ENCODE assay signal across 1 cellular context in the genomic region with DNA sequence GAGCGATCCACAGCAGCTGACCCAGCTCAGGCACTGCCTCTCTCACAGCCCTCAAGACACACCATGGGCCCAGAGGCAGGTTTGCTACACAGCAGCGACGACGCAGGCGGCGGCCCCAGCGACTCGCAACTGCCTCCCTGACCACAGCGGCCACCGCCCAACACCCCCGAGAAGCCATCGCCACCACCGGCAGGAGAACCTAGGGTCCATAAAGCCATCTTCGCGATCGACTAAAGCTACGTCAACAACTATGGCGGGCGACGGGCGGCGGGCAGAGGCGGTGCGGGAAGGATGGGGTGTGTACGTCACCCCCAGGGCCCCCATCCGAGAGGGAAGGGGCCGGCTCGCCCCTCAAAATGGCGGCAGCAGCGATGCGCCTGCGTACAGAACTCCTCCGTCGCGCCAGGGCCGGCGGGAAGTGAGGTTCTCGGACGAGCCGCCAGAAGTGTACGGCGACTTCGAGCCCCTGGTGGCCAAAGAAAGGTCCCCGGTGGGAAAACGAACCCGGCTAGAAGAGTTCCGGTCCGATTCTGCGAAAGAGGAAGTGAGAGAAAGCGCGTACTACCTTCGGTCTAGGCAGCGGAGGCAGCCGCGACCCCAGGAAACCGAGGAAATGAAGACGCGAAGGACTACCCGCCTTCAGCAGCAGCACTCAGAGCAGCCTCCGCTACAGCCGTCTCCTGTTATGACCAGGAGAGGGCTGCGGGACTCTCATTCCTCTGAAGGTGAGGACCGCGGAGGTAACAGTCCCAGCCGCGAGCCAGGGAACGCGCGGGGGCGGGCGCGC.
TF ChIP-seq lines count a peak whose summit lies in the region.

A gene with protein sequence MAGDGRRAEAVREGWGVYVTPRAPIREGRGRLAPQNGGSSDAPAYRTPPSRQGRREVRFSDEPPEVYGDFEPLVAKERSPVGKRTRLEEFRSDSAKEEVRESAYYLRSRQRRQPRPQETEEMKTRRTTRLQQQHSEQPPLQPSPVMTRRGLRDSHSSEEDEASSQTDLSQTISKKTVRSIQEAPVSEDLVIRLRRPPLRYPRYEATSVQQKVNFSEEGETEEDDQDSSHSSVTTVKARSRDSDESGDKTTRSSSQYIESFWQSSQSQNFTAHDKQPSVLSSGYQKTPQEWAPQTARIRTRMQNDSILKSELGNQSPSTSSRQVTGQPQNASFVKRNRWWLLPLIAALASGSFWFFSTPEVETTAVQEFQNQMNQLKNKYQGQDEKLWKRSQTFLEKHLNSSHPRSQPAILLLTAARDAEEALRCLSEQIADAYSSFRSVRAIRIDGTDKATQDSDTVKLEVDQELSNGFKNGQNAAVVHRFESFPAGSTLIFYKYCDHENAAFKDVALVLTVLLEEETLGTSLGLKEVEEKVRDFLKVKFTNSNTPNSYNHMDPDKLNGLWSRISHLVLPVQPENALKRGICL (plus strand): TSS at position 33 of the 787 bp plus-strand sequence. CDS start 218 bp downstream, at position 251.

TF ChIP-seq in HepG2, 621 proteins besides CTCF, POLR2A, EP300 and RAD21 (continued from another document and continues in another):
- TF ChIP-seq NPAS2 (CRISPR knock-in tag; IDR thresholded peaks at IDR 0.05; ENCODE audit: borderline replicate concordance) (no peak), PCBP1 (IDR thresholded peaks at IDR 0.05; ENCODE audit: borderline replicate concordance, low read depth, low read length) (no peak; the same call in 1 of the 2 replicates), PAWR (CRISPR knock-in tag; IDR thresholded peaks at IDR 0.05; ENCODE audit: borderline replicate concordance) (0 out of 2 replicates have a peak, but pooled peaks have one; percentile 14), MLLT10 (CRISPR knock-in tag; IDR thresholded peaks at IDR 0.05) (no peak), ZNF350 (CRISPR knock-in tag; IDR thresholded peaks at IDR 0.05; ENCODE audit: borderline replicate concordance, low read depth) (peak; percentile 96), RFXAP (CRISPR knock-in tag; IDR thresholded peaks at IDR 0.05; ENCODE audit: borderline replicate concordance) (peak; percentile 93; the same call in 1 of the 2 replicates), HCFC1 (IDR thresholded peaks at IDR 0.05; ENCODE audit: low read depth, low read length) (peak; percentile 96), FOSL1 (CRISPR knock-in tag; IDR thresholded peaks at IDR 0.05; ENCODE audit: borderline replicate concordance) (no peak), RFX3 (CRISPR knock-in tag; IDR thresholded peaks at IDR 0.05) (0 out of 2 replicates have a peak, but pooled peaks have one; percentile 37), ZNF7 (CRISPR knock-in tag; IDR thresholded peaks at IDR 0.05) (peak; percentile 29; the same call in 1 of the 2 replicates), ZNF34 (CRISPR knock-in tag; IDR thresholded peaks at IDR 0.05; ENCODE audit: borderline replicate concordance) (peak; percentile 91; the same call in 1 of the 2 replicates), FOXJ3 (CRISPR knock-in tag; IDR thresholded peaks at IDR 0.05; ENCODE audit: borderline replicate concordance) (peak; percentile 76; the same call in 1 of the 2 replicates), ZNF670 (CRISPR knock-in tag; IDR thresholded peaks at IDR 0.05; ENCODE audit: borderline replicate concordance) (peak; percentile 99), YY1 (IDR thresholded peaks at IDR 0.05; ENCODE audit: insufficient read depth, insufficient replicate concordance, low read depth, low read length) (peak; percentile 98), MAFK (conservative IDR thresholded peaks at IDR 0.05 in 1 of 2, IDR thresholded peaks at IDR 0.05 in 1 of 2; ENCODE audit: low read length in 2 of 2) (no peak), ZNF724P (CRISPR knock-in tag; IDR thresholded peaks at IDR 0.05; ENCODE audit: borderline replicate concordance) (peak; percentile 79; the same call in 1 of the 2 replicates), CREM (IDR thresholded peaks at IDR 0.05) (peak; percentile 97), CREM (CRISPR knock-in tag; IDR thresholded peaks at IDR 0.05) (peak; percentile 29; the same call in 1 of the 2 replicates), PHF5A (CRISPR knock-in tag; IDR thresholded peaks at IDR 0.05; ENCODE audit: low read depth, unreplicated experiment) (peak; percentile 98), MTF2 (CRISPR knock-in tag; IDR thresholded peaks at IDR 0.05; ENCODE audit: borderline replicate concordance) (no peak), ZNF382 (CRISPR knock-in tag; IDR thresholded peaks at IDR 0.05; ENCODE audit: borderline replicate concordance) (no peak), ZNF772 (CRISPR knock-in tag; IDR thresholded peaks at IDR 0.05) (peak; percentile 80), NFRKB (IDR thresholded peaks at IDR 0.05) (peak; percentile 64; the same call in 1 of the 2 replicates), MIER2 (CRISPR knock-in tag; IDR thresholded peaks at IDR 0.05) (peak; percentile 76; the same call in 1 of the 2 replicates), ZNF124 (CRISPR knock-in tag; IDR thresholded peaks at IDR 0.05) (peak; percentile 88), ZNF841 (CRISPR knock-in tag; IDR thresholded peaks at IDR 0.05; ENCODE audit: borderline replicate concordance) (peak; percentile 69; the same call in 1 of the 2 replicates)
- TF ChIP-seq, protein P1, sequence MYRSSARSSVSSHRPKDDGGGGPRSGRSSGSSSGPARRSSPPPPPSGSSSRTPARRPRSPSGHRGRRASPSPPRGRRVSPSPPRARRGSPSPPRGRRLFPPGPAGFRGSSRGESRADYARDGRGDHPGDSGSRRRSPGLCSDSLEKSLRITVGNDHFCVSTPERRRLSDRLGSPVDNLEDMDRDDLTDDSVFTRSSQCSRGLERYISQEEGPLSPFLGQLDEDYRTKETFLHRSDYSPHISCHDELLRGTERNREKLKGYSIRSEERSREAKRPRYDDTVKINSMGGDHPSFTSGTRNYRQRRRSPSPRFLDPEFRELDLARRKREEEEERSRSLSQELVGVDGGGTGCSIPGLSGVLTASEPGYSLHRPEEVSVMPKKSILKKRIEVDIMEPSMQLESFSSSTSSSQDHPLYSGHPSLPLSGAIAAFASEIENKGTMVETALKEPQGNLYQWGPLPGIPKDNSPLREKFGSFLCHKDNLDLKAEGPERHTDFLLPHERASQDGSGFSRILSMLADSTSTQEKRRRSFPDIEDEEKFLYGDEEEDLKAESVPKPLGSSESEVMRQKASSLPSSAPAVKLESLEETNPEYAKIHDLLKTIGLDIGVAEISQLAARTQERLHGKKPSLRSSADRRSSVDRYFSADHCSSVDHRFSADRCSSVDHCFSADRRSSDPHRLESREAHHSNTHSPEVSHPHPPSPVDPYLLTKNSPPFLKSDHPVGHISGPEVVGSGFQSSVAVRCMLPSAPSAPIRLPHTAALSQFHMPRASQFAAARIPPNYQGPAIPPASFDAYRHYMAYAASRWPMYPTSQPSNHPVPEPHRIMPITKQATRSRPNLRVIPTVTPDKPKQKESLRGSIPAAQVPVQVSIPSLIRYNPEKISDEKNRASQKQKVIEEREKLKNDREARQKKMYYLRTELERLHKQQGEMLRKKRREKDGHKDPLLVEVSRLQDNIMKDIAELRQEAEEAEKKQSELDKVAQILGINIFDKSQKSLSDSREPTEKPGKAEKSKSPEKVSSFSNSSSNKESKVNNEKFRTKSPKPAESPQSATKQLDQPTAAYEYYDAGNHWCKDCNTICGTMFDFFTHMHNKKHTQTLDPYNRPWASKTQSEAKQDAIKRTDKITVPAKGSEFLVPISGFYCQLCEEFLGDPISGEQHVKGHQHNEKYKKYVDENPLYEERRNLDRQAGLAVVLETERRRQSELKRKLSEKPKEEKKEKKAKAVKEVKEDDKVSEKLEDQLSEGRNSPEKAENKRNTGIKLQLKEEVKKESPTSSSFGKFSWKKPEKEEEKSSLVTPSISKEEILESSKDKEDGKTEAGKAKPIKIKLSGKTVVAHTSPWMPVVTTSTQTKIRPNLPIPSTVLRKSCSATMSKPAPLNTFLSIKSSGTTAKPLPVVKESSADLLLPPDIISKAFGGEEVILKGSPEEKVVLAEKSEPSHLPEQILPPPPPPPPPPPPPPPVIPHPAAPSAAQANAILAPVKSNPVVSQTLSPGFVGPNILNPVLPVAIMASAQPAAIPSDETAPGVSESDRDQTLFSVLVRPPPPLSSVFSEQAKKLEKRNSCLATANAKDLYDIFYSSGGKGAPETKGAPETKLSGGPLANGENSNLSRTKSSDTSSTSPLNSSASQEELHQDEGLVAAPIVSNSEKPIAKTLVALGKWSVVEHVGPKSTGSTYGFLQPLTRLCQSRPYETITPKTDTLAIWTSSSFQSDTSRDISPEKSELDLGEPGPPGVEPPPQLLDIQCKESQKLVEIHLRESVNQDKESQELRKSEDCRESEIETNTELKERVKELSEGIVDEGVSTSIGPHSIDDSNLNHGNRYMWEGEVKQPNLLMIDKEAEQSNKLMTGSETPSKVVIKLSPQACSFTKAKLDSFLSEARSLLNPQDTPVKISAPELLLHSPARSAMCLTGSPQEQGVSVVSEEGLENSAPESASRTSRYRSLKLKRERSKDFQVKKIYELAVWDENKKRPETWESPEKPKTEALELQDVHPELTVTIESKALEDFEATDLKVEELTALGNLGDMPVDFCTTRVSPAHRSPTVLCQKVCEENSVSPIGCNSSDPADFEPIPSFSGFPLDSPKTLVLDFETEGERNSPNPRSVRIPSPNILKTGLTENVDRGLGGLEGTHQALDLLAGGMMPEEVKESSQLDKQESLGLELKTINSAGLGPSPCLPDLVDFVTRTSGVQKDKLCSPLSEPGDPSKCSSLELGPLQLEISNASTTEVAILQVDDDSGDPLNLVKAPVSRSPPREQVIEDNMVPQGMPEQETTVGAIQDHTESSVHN (CRISPR knock-in tag; IDR thresholded peaks at IDR 0.05), result no peak; the same call in 1 of the 2 replicates
- TF ChIP-seq, protein P2, sequence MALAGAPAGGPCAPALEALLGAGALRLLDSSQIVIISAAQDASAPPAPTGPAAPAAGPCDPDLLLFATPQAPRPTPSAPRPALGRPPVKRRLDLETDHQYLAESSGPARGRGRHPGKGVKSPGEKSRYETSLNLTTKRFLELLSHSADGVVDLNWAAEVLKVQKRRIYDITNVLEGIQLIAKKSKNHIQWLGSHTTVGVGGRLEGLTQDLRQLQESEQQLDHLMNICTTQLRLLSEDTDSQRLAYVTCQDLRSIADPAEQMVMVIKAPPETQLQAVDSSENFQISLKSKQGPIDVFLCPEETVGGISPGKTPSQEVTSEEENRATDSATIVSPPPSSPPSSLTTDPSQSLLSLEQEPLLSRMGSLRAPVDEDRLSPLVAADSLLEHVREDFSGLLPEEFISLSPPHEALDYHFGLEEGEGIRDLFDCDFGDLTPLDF (CRISPR knock-in tag; IDR thresholded peaks at IDR 0.05), result peak; percentile 91; the same call in 1 of the 2 replicates
- TF ChIP-seq, protein P3, sequence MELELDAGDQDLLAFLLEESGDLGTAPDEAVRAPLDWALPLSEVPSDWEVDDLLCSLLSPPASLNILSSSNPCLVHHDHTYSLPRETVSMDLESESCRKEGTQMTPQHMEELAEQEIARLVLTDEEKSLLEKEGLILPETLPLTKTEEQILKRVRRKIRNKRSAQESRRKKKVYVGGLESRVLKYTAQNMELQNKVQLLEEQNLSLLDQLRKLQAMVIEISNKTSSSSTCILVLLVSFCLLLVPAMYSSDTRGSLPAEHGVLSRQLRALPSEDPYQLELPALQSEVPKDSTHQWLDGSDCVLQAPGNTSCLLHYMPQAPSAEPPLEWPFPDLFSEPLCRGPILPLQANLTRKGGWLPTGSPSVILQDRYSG (CRISPR knock-in tag; IDR thresholded peaks at IDR 0.05), result no peak
- TF ChIP-seq, protein P4, sequence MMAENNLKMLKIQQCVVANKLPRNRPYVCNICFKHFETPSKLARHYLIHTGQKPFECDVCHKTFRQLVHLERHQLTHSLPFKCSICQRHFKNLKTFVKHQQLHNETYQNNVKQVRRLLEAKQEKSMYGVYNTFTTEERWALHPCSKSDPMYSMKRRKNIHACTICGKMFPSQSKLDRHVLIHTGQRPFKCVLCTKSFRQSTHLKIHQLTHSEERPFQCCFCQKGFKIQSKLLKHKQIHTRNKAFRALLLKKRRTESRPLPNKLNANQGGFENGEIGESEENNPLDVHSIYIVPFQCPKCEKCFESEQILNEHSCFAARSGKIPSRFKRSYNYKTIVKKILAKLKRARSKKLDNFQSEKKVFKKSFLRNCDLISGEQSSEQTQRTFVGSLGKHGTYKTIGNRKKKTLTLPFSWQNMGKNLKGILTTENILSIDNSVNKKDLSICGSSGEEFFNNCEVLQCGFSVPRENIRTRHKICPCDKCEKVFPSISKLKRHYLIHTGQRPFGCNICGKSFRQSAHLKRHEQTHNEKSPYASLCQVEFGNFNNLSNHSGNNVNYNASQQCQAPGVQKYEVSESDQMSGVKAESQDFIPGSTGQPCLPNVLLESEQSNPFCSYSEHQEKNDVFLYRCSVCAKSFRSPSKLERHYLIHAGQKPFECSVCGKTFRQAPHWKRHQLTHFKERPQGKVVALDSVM (CRISPR knock-in tag; IDR thresholded peaks at IDR 0.05), result peak; percentile 74; the same call in 1 of the 2 replicates
- TF ChIP-seq, protein P5, sequence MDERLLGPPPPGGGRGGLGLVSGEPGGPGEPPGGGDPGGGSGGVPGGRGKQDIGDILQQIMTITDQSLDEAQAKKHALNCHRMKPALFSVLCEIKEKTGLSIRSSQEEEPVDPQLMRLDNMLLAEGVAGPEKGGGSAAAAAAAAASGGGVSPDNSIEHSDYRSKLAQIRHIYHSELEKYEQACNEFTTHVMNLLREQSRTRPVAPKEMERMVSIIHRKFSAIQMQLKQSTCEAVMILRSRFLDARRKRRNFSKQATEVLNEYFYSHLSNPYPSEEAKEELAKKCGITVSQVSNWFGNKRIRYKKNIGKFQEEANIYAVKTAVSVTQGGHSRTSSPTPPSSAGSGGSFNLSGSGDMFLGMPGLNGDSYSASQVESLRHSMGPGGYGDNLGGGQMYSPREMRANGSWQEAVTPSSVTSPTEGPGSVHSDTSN (CRISPR knock-in tag; IDR thresholded peaks at IDR 0.05), result no peak
- TF ChIP-seq, protein P6, sequence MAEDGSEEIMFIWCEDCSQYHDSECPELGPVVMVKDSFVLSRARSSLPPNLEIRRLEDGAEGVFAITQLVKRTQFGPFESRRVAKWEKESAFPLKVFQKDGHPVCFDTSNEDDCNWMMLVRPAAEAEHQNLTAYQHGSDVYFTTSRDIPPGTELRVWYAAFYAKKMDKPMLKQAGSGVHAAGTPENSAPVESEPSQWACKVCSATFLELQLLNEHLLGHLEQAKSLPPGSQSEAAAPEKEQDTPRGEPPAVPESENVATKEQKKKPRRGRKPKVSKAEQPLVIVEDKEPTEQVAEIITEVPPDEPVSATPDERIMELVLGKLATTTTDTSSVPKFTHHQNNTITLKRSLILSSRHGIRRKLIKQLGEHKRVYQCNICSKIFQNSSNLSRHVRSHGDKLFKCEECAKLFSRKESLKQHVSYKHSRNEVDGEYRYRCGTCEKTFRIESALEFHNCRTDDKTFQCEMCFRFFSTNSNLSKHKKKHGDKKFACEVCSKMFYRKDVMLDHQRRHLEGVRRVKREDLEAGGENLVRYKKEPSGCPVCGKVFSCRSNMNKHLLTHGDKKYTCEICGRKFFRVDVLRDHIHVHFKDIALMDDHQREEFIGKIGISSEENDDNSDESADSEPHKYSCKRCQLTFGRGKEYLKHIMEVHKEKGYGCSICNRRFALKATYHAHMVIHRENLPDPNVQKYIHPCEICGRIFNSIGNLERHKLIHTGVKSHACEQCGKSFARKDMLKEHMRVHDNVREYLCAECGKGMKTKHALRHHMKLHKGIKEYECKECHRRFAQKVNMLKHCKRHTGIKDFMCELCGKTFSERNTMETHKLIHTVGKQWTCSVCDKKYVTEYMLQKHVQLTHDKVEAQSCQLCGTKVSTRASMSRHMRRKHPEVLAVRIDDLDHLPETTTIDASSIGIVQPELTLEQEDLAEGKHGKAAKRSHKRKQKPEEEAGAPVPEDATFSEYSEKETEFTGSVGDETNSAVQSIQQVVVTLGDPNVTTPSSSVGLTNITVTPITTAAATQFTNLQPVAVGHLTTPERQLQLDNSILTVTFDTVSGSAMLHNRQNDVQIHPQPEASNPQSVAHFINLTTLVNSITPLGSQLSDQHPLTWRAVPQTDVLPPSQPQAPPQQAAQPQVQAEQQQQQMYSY (CRISPR knock-in tag; IDR thresholded peaks at IDR 0.05), result peak; percentile 58
- TF ChIP-seq, protein P7, sequence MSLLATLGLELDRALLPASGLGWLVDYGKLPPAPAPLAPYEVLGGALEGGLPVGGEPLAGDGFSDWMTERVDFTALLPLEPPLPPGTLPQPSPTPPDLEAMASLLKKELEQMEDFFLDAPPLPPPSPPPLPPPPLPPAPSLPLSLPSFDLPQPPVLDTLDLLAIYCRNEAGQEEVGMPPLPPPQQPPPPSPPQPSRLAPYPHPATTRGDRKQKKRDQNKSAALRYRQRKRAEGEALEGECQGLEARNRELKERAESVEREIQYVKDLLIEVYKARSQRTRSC (CRISPR knock-in tag; IDR thresholded peaks at IDR 0.05; ENCODE audit: low read depth), result no peak
